27 cellular contexts compared by ENCODE assay signal in genomic region chr19:56974554-56975207, GRCh38.
"Had no signal": no experiment of that assay in that cellular context is flagged by ENCODE, and none has a peak within 500 bp of the region (broad histone marks: within the 10 kb centered on the region; RNA-seq: fewer than 3 reads in every experiment).

No MANE protein-coding gene starts in this region.

- H3K36me3 ChIP-seq: colonic mucosa, gastrocnemius medialis, neural progenitor cell, prostate gland, right atrium auricular region, sigmoid colon, thoracic aorta, transverse colon, vagina had no signal

- H2AFZ ChIP-seq: neural progenitor cell had no signal

- FAIRE-seq: kidney had no signal

- H3K4me2 ChIP-seq: neural progenitor cell had no signal

- ATAC-seq: esophagus mucosa; gastrocnemius medialis; left colon; left ventricle myocardium superior; mucosa of descending colon; natural killer cell treated with Interleukin-12 subunit alpha and Interleukin-12 subunit beta and Interleukin-15 and Interleukin-18, amount 100 ng/mL, for 72 hours; stimulated activated effector memory CD8-positive, alpha-beta T cell treated with anti-CD3 and anti-CD28 coated beads, Interleukin-12 subunit alpha, Interleukin-12 subunit beta, amount 100 ng/mL, for 72 hours; stimulated activated naive CD8-positive, alpha-beta T cell treated with anti-CD3 and anti-CD28 coated beads, Interleukin-15, Interleukin-2, amounts not matched to agents 100 U/mL and 50 U/mL, for 24 hours had no signal

- H3K4me1 ChIP-seq: colonic mucosa, gastrocnemius medialis, neural progenitor cell, prostate gland, right atrium auricular region, transverse colon, vagina had no signal

- H3K27ac ChIP-seq: colonic mucosa, epithelial cell of prostate, gastrocnemius medialis, neural progenitor cell, prostate gland, right atrium auricular region, sigmoid colon, thoracic aorta, transverse colon, vagina had no signal

- H3K4me3 ChIP-seq: colonic mucosa, gastrocnemius medialis, lung, mucosa of descending colon, neural progenitor cell, prostate gland, right atrium auricular region, sigmoid colon, thoracic aorta, transverse colon, vagina had no signal

- H3K9ac ChIP-seq: neural progenitor cell had no signal

- DNase-seq: colonic mucosa; effector CD8-positive, alpha-beta T cell; endodermal cell; foreskin fibroblast; gastrocnemius medialis; head of caudate nucleus; kidney; left colon; left ventricle myocardium superior; mucosa of descending colon; naive B cell; nucleus accumbens; sigmoid colon; stimulated activated CD4-positive, alpha-beta T cell treated with anti-CD3 and anti-CD28 coated beads, Interleukin-2, amount 100 ng/mL, for 24 hours; stimulated activated CD4-positive, alpha-beta T cell treated with anti-CD3 and anti-CD28 coated beads, Interleukin-4, amount 100 ng/mL, for 24 hours; stimulated activated naive CD8-positive, alpha-beta T cell treated with anti-CD3 and anti-CD28 coated beads, Interleukin-15, Interleukin-2, amounts not matched to agents 100 U/mL and 50 U/mL, for 24 hours; transverse colon had no signal

- H3K9me3 ChIP-seq: colonic mucosa, gastrocnemius medialis, prostate gland, thoracic aorta, vagina had no signal

- H3K27me3 ChIP-seq: colonic mucosa, gastrocnemius medialis, neural progenitor cell, right atrium auricular region, transverse colon, vagina had no signal
